6 cellular contexts compared by ENCODE assay signal in the genomic region with DNA sequence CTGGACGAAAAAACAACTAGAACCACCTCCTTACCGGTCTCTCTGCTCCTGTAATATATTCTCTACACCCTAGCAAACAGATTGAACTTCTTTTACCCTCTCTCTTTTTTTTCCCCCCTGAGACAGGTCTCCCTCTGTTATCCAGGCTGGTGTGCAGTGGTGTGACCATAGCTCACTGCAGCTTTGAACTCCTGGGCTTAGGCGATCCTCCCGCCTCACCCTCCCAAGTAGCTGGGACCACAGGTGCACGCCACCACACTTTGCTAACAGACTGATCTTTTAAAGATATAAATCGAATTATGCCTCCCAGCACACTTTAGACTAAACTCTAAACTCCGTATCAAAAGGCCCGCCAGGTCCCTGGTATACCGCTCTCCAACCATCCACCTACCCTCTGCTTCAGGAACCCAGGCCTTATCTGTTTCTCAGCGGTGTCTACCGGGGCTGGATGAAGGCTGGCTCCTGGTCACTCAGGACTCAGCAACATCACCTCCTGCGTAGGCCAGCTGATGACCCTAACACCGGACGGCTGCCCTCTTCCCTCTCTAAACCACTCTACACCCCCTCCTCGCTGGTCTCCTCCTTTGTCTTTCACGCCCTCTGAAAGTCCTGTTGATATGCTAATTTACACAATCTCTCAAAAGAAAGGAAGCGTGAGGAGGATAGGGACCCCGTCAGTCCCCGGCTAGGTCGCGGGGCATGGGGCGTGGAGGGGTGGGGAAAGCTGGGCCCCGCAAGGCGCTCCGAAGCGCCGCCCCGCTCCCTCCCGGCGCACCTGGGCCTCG.
A peak's percentile ranks its signal among the peaks of the same experiment; 100 is the strongest.
DNase-seq lines count a peak whose midpoint lies in the region; ATAC-seq lines count a peak whose summit lies in the region.

No MANE protein-coding gene starts in this region.

- H3K9me3 ChIP-seq in muscle layer of colon (ENCODE audit: low read length): no peaks in the 10 kb centered on the region

- no peak for DNase-seq in NCI-H774 (lab: John Stamatoyannopoulos, UW)

- no peaks in the 10 kb centered on the region for H3K27me3 ChIP-seq in muscle layer of colon (ENCODE audit: control insufficient read depth in 1 of 2, insufficient read depth in 2 of 2, low read length in 2 of 2)

- peaks cover 24% of the 10 kb centered on the region for H3K4me1 ChIP-seq in muscle layer of colon (ENCODE audit: insufficient read depth, low read length)

- H3K27ac ChIP-seq in angular gyrus (ENCODE audit: low read depth, low read length) (peak overlapping the region; percentile 88), muscle layer of colon (ENCODE audit: low read depth, low read length) (peak overlapping the region; percentile 94)

- H3K9ac ChIP-seq in muscle layer of colon (ENCODE audit: low read length): peak overlapping the region; percentile 51

- peak overlapping the region; percentile 82 to 94 for H3K4me3 ChIP-seq in muscle layer of colon (ENCODE audit: low read depth in 1 of 2, low read length in 2 of 2)

- ATAC-seq in HG03558 (IDR thresholded peaks at IDR 0.05; ENCODE audit: extremely low read depth, unreplicated experiment) (peak; percentile 18), GM18517 (IDR thresholded peaks at IDR 0.05; ENCODE audit: unreplicated experiment) (no peak), GM18519 (IDR thresholded peaks at IDR 0.05; ENCODE audit: low FRiP score, unreplicated experiment) (no peak)

- H3K36me3 ChIP-seq in muscle layer of colon (ENCODE audit: insufficient read depth, low read length): peaks cover 17% of the 10 kb centered on the region
